1 cellular context compared by ENCODE assay signal in the genomic region with DNA sequence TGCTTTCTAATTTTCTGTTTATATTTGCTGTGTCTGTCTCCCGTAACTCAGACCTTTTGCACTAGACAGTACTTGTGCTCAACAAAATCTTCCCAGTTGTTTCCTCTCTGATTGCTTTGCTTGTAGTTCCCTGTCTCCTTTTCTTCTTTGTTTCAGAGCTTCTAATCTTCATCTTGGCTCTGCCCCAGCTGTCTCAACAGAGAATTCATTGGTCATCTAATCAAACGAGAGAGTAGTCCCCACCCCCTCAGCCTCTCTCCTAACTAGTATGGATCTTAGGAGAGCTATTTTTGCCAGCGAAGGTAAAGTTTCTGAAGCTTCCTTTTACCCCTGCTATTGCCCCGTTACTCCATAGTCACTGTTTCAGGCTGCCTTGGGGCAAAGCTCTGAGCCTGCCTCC.
TF ChIP-seq lines count a peak whose summit lies in the region.

No MANE protein-coding gene starts in this region.

TF ChIP-seq in H1, 55 proteins besides CTCF, POLR2A, EP300 and RAD21:
- no peak for TF ChIP-seq CTBP2 (IDR thresholded peaks at IDR 0.05; ENCODE audit: borderline replicate concordance, insufficient read depth, insufficient read length, low read length)
- TF ChIP-seq BCL11A (IDR thresholded peaks at IDR 0.05; ENCODE audit: low read depth in 2 of 2, low read length in 2 of 2), result no peak
- no peak for TF ChIP-seq HDAC2 (IDR thresholded peaks at IDR 0.05; ENCODE audit: borderline replicate concordance in 1 of 2, low read depth in 2 of 2, low read length in 2 of 2)
- TF ChIP-seq TAF7 (optimal IDR thresholded peaks at IDR 0.05; ENCODE audit: borderline replicate concordance, low read depth, low read length), result no peak
- no peak for TF ChIP-seq POU5F1 (IDR thresholded peaks at IDR 0.05; ENCODE audit: low read depth, low read length)
- TF ChIP-seq SUZ12 (IDR thresholded peaks at IDR 0.05; ENCODE audit: low read length), result no peak
- TF ChIP-seq SP2 (IDR thresholded peaks at IDR 0.05; ENCODE audit: low read length), result no peak
- TF ChIP-seq RNF2 (IDR thresholded peaks at IDR 0.05; ENCODE audit: borderline replicate concordance, low read depth, low read length, missing control alignments, poor library complexity, severe bottlenecking), result no peak
- no peak for TF ChIP-seq TAF1 (IDR thresholded peaks at IDR 0.05; ENCODE audit: low read depth, low read length)
- no peak for TF ChIP-seq SAP30 (IDR thresholded peaks at IDR 0.05; ENCODE audit: insufficient read depth, insufficient replicate concordance, low read length)
- no peak for TF ChIP-seq CBX5 (IDR thresholded peaks at IDR 0.05; ENCODE audit: low read depth, low read length)
- TF ChIP-seq KDM1A (IDR thresholded peaks at IDR 0.05; ENCODE audit: borderline replicate concordance, low read length), result no peak
- no peak for TF ChIP-seq ASH2L (IDR thresholded peaks at IDR 0.05; ENCODE audit: low read length)
- TF ChIP-seq KDM4A (IDR thresholded peaks at IDR 0.05; ENCODE audit: low read depth, low read length, severe bottlenecking), result no peak
- TF ChIP-seq ATF3 (IDR thresholded peaks at IDR 0.05; ENCODE audit: insufficient read depth, low read depth, low read length), result no peak
- no peak for TF ChIP-seq SIRT6 (IDR thresholded peaks at IDR 0.05; ENCODE audit: low read length)
- no peak for TF ChIP-seq CHD7 (IDR thresholded peaks at IDR 0.05; ENCODE audit: insufficient replicate concordance, low read length)
- TF ChIP-seq TEAD4 (IDR thresholded peaks at IDR 0.05; ENCODE audit: low read depth, low read length), result no peak
- no peak for TF ChIP-seq RFX5 (IDR thresholded peaks at IDR 0.05; ENCODE audit: borderline replicate concordance, low read depth, low read length)
